In the genomic region with DNA sequence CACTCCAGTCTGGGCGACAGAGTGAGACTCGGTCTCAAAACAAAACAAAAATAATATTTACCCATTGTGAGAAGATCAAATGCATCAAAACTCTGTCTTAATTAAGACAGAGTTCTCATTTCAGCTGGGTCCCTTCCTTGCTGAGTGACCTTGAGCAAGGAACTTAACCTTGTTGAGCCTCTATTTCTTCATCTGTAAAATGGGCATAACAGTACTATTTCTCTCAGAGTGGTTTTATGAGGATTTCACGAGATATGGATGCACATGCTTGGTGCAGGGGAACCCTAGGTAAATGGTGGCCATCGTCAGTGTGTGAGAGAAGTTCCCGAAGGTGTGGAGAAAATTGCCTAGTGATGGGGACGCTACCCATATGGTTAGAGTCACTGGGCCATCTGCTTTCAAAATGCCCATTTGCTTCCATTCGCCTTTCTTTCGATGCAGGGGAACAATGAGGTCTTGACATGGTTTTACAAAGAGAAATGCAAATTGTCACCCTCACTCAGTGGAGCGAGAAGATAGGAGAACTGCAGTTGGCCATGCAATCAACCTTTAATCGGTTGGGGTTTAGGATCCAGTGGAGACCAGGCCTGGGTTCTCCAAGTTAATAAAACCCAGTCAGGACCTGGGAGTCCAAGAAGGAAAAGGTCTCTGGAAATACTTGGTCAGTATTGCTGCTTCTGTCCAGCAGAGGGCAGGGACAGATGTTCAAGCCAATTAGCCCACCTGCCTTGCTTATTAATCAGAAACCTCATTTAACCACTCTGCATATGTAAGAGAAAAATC, we compare ENCODE assay signal across 9 cellular contexts. TPM values are rescaled to one million over a fixed set of nuclear protein-coding genes. Genes with fewer than 3 reads are reported as not detected.
A peak's percentile ranks its signal among the peaks of the same experiment; 100 is the strongest.
DNase-seq lines count a peak whose midpoint lies in the region; ATAC-seq, FAIRE-seq and TF ChIP-seq lines count a peak whose summit lies in the region.
"Had no signal": no experiment of that assay in that cellular context is flagged by ENCODE, and none has a peak within 500 bp of the region (broad histone marks: within the 10 kb centered on the region; RNA-seq: fewer than 3 reads in every experiment).

No MANE protein-coding gene starts in this region.

- H3K9me3 ChIP-seq in endothelial cell of umbilical vein (replicated peaks; ENCODE audit: control insufficient read depth, insufficient read depth, low read length), result no peaks in the 10 kb centered on the region

- dilution Hi-C loops in endothelial cell of umbilical vein (cut with MboI; ENCODE audit: extremely low pct_ligation_motif_present, low sequenced_read_pairs), result no loop called here

- H3K4me2 ChIP-seq in endothelial cell of umbilical vein (ENCODE audit: insufficient read depth, low read length), result no peak overlapping the region

- no TSS peak for BruUV-seq in endothelial cell of umbilical vein (replicated peaks; lab: Mats Ljungman, UMichigan)

- DNase-seq in ELR (ENCODE audit: low read depth) (peak; percentile 57), NCI-H82 treated with DMSO at 0.1 percent for 48 hours (lab: John Stamatoyannopoulos, UW; ENCODE audit: unreplicated experiment) (peak; percentile 33), endothelial cell of umbilical vein (ENCODE audit: low read depth, low spot score) (peak; percentile 45), osteocyte (ENCODE audit: extremely low spot score, unreplicated experiment) (no peak), NCI-H774 (lab: John Stamatoyannopoulos, UW) (no peak)
- DNase-seq in stimulated activated naive CD8-positive, alpha-beta T cell treated with anti-CD3 and anti-CD28 coated beads, Interleukin-15, Interleukin-2, amounts not matched to agents 100 U/mL and 50 U/mL, for 24 hours, result no peak
- DNase-seq: NCI-H1092 had no signal

- no peak overlapping the region for H3K27ac Mint-ChIP-seq in osteocyte (ENCODE audit: unreplicated experiment)

- H3K4me3 ChIP-seq in endothelial cell of umbilical vein (replicated peaks in 1 of 3; ENCODE audit: insufficient read depth in 1 of 3, low read depth in 1 of 3, low read length in 3 of 3), result no peak overlapping the region

- no peaks in the 10 kb centered on the region for H4K20me1 ChIP-seq in endothelial cell of umbilical vein (replicated peaks; ENCODE audit: control insufficient read depth, extremely low read depth, insufficient read depth, low read length)

- CTCF ChIA-PET in endothelial cell of umbilical vein (lab: Charles Lee), result interaction anchor here (0.8 to 1.6 kb wide), 4 partner anchors 10 to 66 kb away, joined by 3 to 7 read pairs (median 6); a partner anchor contains a TSS

- POLR2A ChIA-PET in endothelial cell of umbilical vein (lab: Charles Lee), result no interaction called here

- no peaks in the 10 kb centered on the region for H3K4me1 ChIP-seq in endothelial cell of umbilical vein (ENCODE audit: control insufficient read depth, extremely low read depth, insufficient read depth, low read length)

- no peaks in the 10 kb centered on the region for H3K79me2 ChIP-seq in endothelial cell of umbilical vein (ENCODE audit: control insufficient read depth, insufficient read depth, low read length)

- TF ChIP-seq POLR2A in endothelial cell of umbilical vein (IDR thresholded peaks at IDR 0.05; ENCODE audit: low read depth, low read length), result no peak

- peaks cover 5% of the 10 kb centered on the region for H3K36me3 Mint-ChIP-seq in osteocyte (ENCODE audit: unreplicated experiment)

- no peak overlapping the region for H3K9ac ChIP-seq in endothelial cell of umbilical vein (replicated peaks; ENCODE audit: extremely low read depth, insufficient read depth, low read length)

- intact Hi-C loops in endothelial cell of umbilical vein (cut with micrococcal nuclease), result loop anchor here (2.0 kb wide), 1 partner anchor 67 kb away; no protein-coding TSS in a partner anchor

- H3K27me3 ChIP-seq in endothelial cell of umbilical vein (ENCODE audit: control insufficient read depth in 2 of 2, insufficient read depth in 2 of 2, low read length in 2 of 2), result no peaks in the 10 kb centered on the region

- H3K9me3 Mint-ChIP-seq in osteocyte (ENCODE audit: unreplicated experiment), result no peaks in the 10 kb centered on the region

- no peak overlapping the region for H3K27ac ChIP-seq in endothelial cell of umbilical vein (ENCODE audit: insufficient read depth, low read depth, low read length)

- no peaks in the 10 kb centered on the region for H3K4me1 Mint-ChIP-seq in osteocyte (ENCODE audit: unreplicated experiment)

- H3K27me3 Mint-ChIP-seq in osteocyte (ENCODE audit: unreplicated experiment), result no peaks in the 10 kb centered on the region

- no peak overlapping the region for H3K4me3 Mint-ChIP-seq in osteocyte (ENCODE audit: unreplicated experiment)

- H2AFZ ChIP-seq in endothelial cell of umbilical vein (ENCODE audit: low read depth, low read length), result no peak overlapping the region

- ATAC-seq in stimulated activated naive CD8-positive, alpha-beta T cell treated with anti-CD3 and anti-CD28 coated beads, Interleukin-15, Interleukin-2, amounts not matched to agents 100 U/mL and 50 U/mL, for 24 hours, result no peak
- no peak for ATAC-seq in HG02981 (IDR thresholded peaks at IDR 0.05; ENCODE audit: unreplicated experiment)
- no peak for ATAC-seq in GM21737 (IDR thresholded peaks at IDR 0.05; ENCODE audit: unreplicated experiment)

- H3K9me1 ChIP-seq in endothelial cell of umbilical vein (replicated peaks; ENCODE audit: control insufficient read depth, extremely low read depth, insufficient read depth, low read length), result no peaks in the 10 kb centered on the region

- peak; percentile 84 for FAIRE-seq in endothelial cell of umbilical vein (lab: Jason Lieb, UNC)

- TF ChIP-seq CTCF in endothelial cell of umbilical vein (IDR thresholded peaks at IDR 0.05; ENCODE audit: extremely low read depth in 1 of 2, insufficient read depth in 1 of 2, low read depth in 1 of 2, low read length in 2 of 2), result peak; percentile 58 to 67
- TF ChIP-seq CTCF in osteocyte (IDR thresholded peaks at IDR 0.05), result peak; percentile 47

- H3K36me3 ChIP-seq in endothelial cell of umbilical vein (ENCODE audit: control insufficient read depth in 2 of 2, extremely low read depth in 1 of 2, insufficient read depth in 2 of 2, low read length in 2 of 2), result no peaks in the 10 kb centered on the region

TF ChIP-seq in endothelial cell of umbilical vein, 7 proteins besides CTCF, POLR2A, EP300 and RAD21:
- TF ChIP-seq GATA2 (IDR thresholded peaks at IDR 0.05; ENCODE audit: insufficient read depth, insufficient read length, low read depth, low read length) (no peak), FOS (IDR thresholded peaks at IDR 0.05; ENCODE audit: borderline replicate concordance, insufficient read depth, low read length) (no peak), EZH2 (IDR thresholded peaks at IDR 0.05; ENCODE audit: borderline replicate concordance, low read depth, low read length, severe bottlenecking) (no peak), JUN (IDR thresholded peaks at IDR 0.05; ENCODE audit: borderline replicate concordance, insufficient read depth, insufficient read length, low read depth) (no peak), POLR2AphosphoS5 (IDR thresholded peaks at IDR 0.05; ENCODE audit: insufficient read depth, low read depth, low read length) (no peak), MYC (IDR thresholded peaks at IDR 0.05; ENCODE audit: low read depth, low read length) (no peak)
- TF ChIP-seq, protein P1, sequence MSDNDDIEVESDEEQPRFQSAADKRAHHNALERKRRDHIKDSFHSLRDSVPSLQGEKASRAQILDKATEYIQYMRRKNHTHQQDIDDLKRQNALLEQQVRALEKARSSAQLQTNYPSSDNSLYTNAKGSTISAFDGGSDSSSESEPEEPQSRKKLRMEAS (IDR thresholded peaks at IDR 0.05; ENCODE audit: insufficient read depth, insufficient read length), result no peak

RNA-seq across cellular contexts. Expression of a gene that starts 37.1 kb away (rescaled TPM):
- total RNA-seq in endothelial cell of umbilical vein (4.0 and 6.0 TPM in 2 replicates), osteocyte (2.4 and 2.6 TPM in 2 replicates)
- polyA plus RNA-seq in endothelial cell of umbilical vein, result 3.0 and 3.3 TPM in 2 replicates
- 1.4 and 1.7 TPM in 2 replicates for polyA plus RNA-seq in endothelial cell of umbilical vein (2011; cell fraction: cytosol; rRNA removed)
- polyA plus RNA-seq in endothelial cell of umbilical vein (2011; cell fraction: nucleus; rRNA removed), result 6.4 and 6.5 TPM in 2 replicates
- polyA plus RNA-seq in endothelial cell of umbilical vein (2012), result 1.5 and 2.5 TPM in 2 replicates
- polyA minus RNA-seq in endothelial cell of umbilical vein, result 3.4 and 5.2 TPM in 2 replicates
- 1.1 TPM for polyA minus RNA-seq in endothelial cell of umbilical vein (2011; cell fraction: cytosol; rRNA and poly(A)+ RNA removed)
- 7.2 and 7.8 TPM in 2 replicates for polyA minus RNA-seq in endothelial cell of umbilical vein (2011; cell fraction: nucleus; rRNA and poly(A)+ RNA removed)

Comparison
In these comparisons a context has a peak if more than half of its experiments do, and no peak if none do; other contexts are left out.
1. DNase-seq: peak in ELR (single experiment), NCI-H82 treated with DMSO at 0.1 percent for 48 hours (single experiment) and endothelial cell of umbilical vein (single experiment); none in osteocyte (single experiment), stimulated activated naive CD8-positive, alpha-beta T cell treated with anti-CD3 and anti-CD28 coated beads, Interleukin-15, Interleukin-2, amounts not matched to agents 100 U/mL and 50 U/mL, for 24 hours (single experiment) and NCI-H774 (single experiment).